ENCODE assay signal across 1 cellular context in genomic region chr14:63045234-63045611, GRCh38.
TF ChIP-seq lines count a peak whose summit lies in the region.

Gene KCNH5 (minus strand): TSS chr14:63045458. CDS start chr14:63045186, 272 bp downstream.

TF ChIP-seq in H1, 55 proteins besides CTCF, POLR2A, EP300 and RAD21 (continued from another document):
- TF ChIP-seq E2F6 (IDR thresholded peaks at IDR 0.05) (no peak), TAF1 (IDR thresholded peaks at IDR 0.05; ENCODE audit: low read depth, low read length) (0 out of 2 replicates have a peak, but pooled peaks have one; percentile 29), CHD7 (IDR thresholded peaks at IDR 0.05; ENCODE audit: insufficient replicate concordance, low read length) (no peak), EGR1 (IDR thresholded peaks at IDR 0.05; ENCODE audit: borderline replicate concordance, low read depth, low read length) (peak; percentile 77; the same call in 1 of the 2 replicates)
TF ChIP-seq in H1: peak in this region for 4.
